9 cellular contexts compared by ENCODE assay signal in the genomic region with DNA sequence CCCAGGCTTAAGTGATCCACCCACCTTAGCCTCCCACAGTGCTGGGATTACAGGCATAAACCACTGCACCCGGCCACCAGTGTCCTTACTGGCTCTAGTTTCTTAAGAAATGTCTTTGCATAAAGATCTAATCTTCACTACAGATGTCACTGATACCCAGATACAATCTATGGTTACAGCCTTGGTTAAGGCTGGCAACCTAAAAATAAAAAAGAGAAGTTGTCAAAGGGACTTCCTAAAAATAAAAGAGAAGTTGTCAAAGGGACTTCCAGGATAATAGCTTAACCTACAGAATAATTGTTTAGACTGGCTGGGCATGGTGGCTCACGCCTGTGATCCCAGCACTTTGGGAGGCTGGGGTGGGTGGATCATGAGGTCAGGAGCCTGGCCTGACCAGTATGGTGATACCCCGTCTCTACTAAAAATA. TPM values are rescaled to one million over a fixed set of nuclear protein-coding genes. Genes with fewer than 3 reads are reported as not detected.
DNase-seq lines count a peak whose midpoint lies in the region; ATAC-seq and TF ChIP-seq lines count a peak whose summit lies in the region.
"Had no signal": no experiment of that assay in that cellular context is flagged by ENCODE, and none has a peak within 500 bp of the region (broad histone marks: within the 10 kb centered on the region; RNA-seq: fewer than 3 reads in every experiment).

No MANE protein-coding gene starts in this region.

- H3K9me3 Mint-ChIP-seq in naive B cell = peaks cover 3 to 45% (median 25%) of the 10 kb centered on the region in 7 donors
- H3K9me3 Mint-ChIP-seq in progenitor cell of endocrine pancreas (ENCODE audit: low read depth) = peaks cover 45% of the 10 kb centered on the region

- peaks cover 0 to 11% (median 0%) of the 10 kb centered on the region in 3 donors for H3K9me3 ChIP-seq in adrenal gland (replicated peaks in 1 of 3)

- no peak for TF ChIP-seq POLR2A in adrenal gland (IDR thresholded peaks at IDR 0.05)

- peaks cover 13 to 37% (median 16%) of the 10 kb centered on the region in 3 donors for H3K4me1 Mint-ChIP-seq in naive B cell
- peaks cover 2% of the 10 kb centered on the region for H3K4me1 Mint-ChIP-seq in progenitor cell of endocrine pancreas (ENCODE audit: low read depth)

- peaks cover 26 to 29% of the 10 kb centered on the region in 2 donors for H3K36me3 Mint-ChIP-seq in naive B cell
- H3K36me3 Mint-ChIP-seq in progenitor cell of endocrine pancreas (ENCODE audit: insufficient read depth) = peaks cover 81% of the 10 kb centered on the region

- intact Hi-C loops in adrenal gland (cut with DNase I) = loop anchor here in 1 of 2 donors (10.0 kb wide), 2 partner anchors 88 to 278 kb away; no protein-coding TSS in a partner anchor

- no peak overlapping the region for H3K27ac ChIP-seq in adrenal gland

- H3K4me3 Mint-ChIP-seq in naive B cell (peak overlapping the region; percentile 51 to 93 (median 88)), progenitor cell of endocrine pancreas (ENCODE audit: low read depth) (no peak overlapping the region)

- H3K4me1 ChIP-seq in adrenal gland (replicated peaks in 1 of 2) = no peaks in the 10 kb centered on the region

- peak; percentile 78 for DNase-seq in NOMO-1 treated with dmso at 0.1 percent for 144 hours (lab: John Stamatoyannopoulos, UW; ENCODE audit: unreplicated experiment)
- DNase-seq in naive B cell = peak; percentile 78
- DNase-seq in adrenal gland = no peak
- no peak for DNase-seq in NCI-H1105 treated with DMSO at 0.1 percent for 48 hours (lab: John Stamatoyannopoulos, UW)
- DNase-seq in progenitor cell of endocrine pancreas (ENCODE audit: low spot score, unreplicated experiment) = no peak
- no peak for DNase-seq in activated CD4-positive, alpha-beta T cell treated with anti-CD3 and anti-CD28 coated beads, Interleukin-2, amount 50 U/mL, for 4 hours
- DNase-seq: PC-3 had no signal

- peak overlapping the region; percentile 91 to 98 (median 96) for H3K27ac Mint-ChIP-seq in naive B cell
- H3K27ac Mint-ChIP-seq in progenitor cell of endocrine pancreas = no peak overlapping the region

- TF ChIP-seq CTCF in adrenal gland (IDR thresholded peaks at IDR 0.05) = no peak
- no peak for TF ChIP-seq CTCF in progenitor cell of endocrine pancreas (IDR thresholded peaks at IDR 0.05; ENCODE audit: unreplicated experiment)

- H3K27me3 Mint-ChIP-seq in naive B cell (no peaks in the 10 kb centered on the region), progenitor cell of endocrine pancreas (no peaks in the 10 kb centered on the region)

- H3K36me3 ChIP-seq in adrenal gland (replicated peaks in 1 of 2) = no peaks in the 10 kb centered on the region

- H3K4me3 ChIP-seq in adrenal gland = no peak overlapping the region

- 76 to 84% (median 80%) methylated on average over 3 of the region's 3 CpGs for WGBS in adrenal gland, 4 donors

- no peaks in the 10 kb centered on the region for H3K27me3 ChIP-seq in adrenal gland

- ATAC-seq in GM18519 (IDR thresholded peaks at IDR 0.05; ENCODE audit: low FRiP score, unreplicated experiment) (peak; percentile 65), HG02642 (IDR thresholded peaks at IDR 0.05; ENCODE audit: poor library complexity, unreplicated experiment) (peak; percentile 78), naive B cell (ENCODE audit: low read depth in 2 of 2) (peak; percentile 89 to 91)
- ATAC-seq: PC-3 had no signal

RNA-seq across cellular contexts. Expression of gene ETFBKMT, which starts 27.6 kb away (rescaled TPM):
- 1 to 10 TPM in 4 of 6 donors, under 1 TPM in 2; 0.50 to 2.7 (median 1.3) TPM for polyA plus RNA-seq in naive B cell (ENCODE audit: low read depth in 6 of 6)
- 10 to 100 TPM in 2 of 8 donors, 1 to 10 TPM in 6; 2.0 to 11.1 (median 8.3) TPM for total RNA-seq in adrenal gland
- polyA plus RNA-seq in adrenal gland = 1 to 10 TPM; 2.8 to 7.0 (median 3.6) TPM
- 3.7 and 4.5 TPM in 2 replicates for total RNA-seq in progenitor cell of endocrine pancreas

RNA-seq across cellular contexts. Expression of gene AMN1, which starts 41.7 kb away (rescaled TPM):
- polyA plus RNA-seq in naive B cell (ENCODE audit: low read depth in 6 of 6) (10 to 100 TPM; 29.2 to 59.1 (median 37.0) TPM), adrenal gland (10 to 100 TPM in 1 of 3 donors, 1 to 10 TPM in 2; 7.2 to 13.9 (median 8.9) TPM)
- total RNA-seq in adrenal gland (10 to 100 TPM in 6 of 8 donors, 1 to 10 TPM in 2; 9.3 to 36.7 (median 13.9) TPM), progenitor cell of endocrine pancreas (29.2 and 31.9 TPM in 2 replicates)

Comparison
In these comparisons a context has a peak if more than half of its experiments do, and no peak if none do; other contexts are left out.
1. DNase-seq: peak in NOMO-1 treated with dmso at 0.1 percent for 144 hours (single experiment) and naive B cell (single experiment); none in adrenal gland (0 of 7), NCI-H1105 treated with DMSO at 0.1 percent for 48 hours (single experiment), progenitor cell of endocrine pancreas (single experiment) and activated CD4-positive, alpha-beta T cell treated with anti-CD3 and anti-CD28 coated beads, Interleukin-2, amount 50 U/mL, for 4 hours (0 of 2).
2. Peak in every context shown above with its lines, with median percentiles within 50 percentile points of each other: ATAC-seq.